Comparison of ENCODE assay signal across 2 cellular contexts in genomic region chr19:43697295-43697694, GRCh38.
TF ChIP-seq lines count a peak whose summit lies in the region.

No MANE protein-coding gene starts in this region.

TF ChIP-seq in HEK293, 187 proteins besides CTCF, POLR2A, EP300 and RAD21:
- TF ChIP-seq SCRT2 (tag by site-specific recombination; IDR thresholded peaks at IDR 0.05) (peak; percentile 89), HOXA7 (CRISPR knock-in tag; IDR thresholded peaks at IDR 0.05; ENCODE audit: borderline replicate concordance) (no peak), ZNF391 (tag by site-specific recombination; IDR thresholded peaks at IDR 0.05; ENCODE audit: borderline replicate concordance, low read depth) (peak; percentile 49; the same call in 1 of the 2 replicates), ZNF24 (tag by site-specific recombination; IDR thresholded peaks at IDR 0.05) (no peak), ZNF549 (tag by site-specific recombination; IDR thresholded peaks at IDR 0.05) (no peak), ATF2 (tag by site-specific recombination; IDR thresholded peaks at IDR 0.05; ENCODE audit: low read depth) (no peak), SCRT1 (tag by site-specific recombination; IDR thresholded peaks at IDR 0.05; ENCODE audit: borderline replicate concordance) (peak; percentile 58; the same call in 1 of the 2 replicates)
- TF ChIP-seq, protein P1, sequence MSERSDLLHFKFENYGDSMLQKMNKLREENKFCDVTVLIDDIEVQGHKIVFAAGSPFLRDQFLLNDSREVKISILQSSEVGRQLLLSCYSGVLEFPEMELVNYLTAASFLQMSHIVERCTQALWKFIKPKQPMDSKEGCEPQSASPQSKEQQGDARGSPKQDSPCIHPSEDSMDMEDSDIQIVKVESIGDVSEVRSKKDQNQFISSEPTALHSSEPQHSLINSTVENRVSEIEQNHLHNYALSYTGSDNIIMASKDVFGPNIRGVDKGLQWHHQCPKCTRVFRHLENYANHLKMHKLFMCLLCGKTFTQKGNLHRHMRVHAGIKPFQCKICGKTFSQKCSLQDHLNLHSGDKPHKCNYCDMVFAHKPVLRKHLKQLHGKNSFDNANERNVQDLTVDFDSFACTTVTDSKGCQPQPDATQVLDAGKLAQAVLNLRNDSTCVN (tag by site-specific recombination; optimal IDR thresholded peaks at IDR 0.05): no peak

TF ChIP-seq in K562, 482 proteins besides CTCF, POLR2A, EP300 and RAD21:
- TF ChIP-seq ZNF140 (CRISPR knock-in tag; IDR thresholded peaks at IDR 0.05) (no peak), C11orf30 (IDR thresholded peaks at IDR 0.05; ENCODE audit: low read depth) (no peak), RFX1 (IDR thresholded peaks at IDR 0.05) (peak; percentile 63)
